ENCODE assay signal across 1 cellular context in the genomic region with DNA sequence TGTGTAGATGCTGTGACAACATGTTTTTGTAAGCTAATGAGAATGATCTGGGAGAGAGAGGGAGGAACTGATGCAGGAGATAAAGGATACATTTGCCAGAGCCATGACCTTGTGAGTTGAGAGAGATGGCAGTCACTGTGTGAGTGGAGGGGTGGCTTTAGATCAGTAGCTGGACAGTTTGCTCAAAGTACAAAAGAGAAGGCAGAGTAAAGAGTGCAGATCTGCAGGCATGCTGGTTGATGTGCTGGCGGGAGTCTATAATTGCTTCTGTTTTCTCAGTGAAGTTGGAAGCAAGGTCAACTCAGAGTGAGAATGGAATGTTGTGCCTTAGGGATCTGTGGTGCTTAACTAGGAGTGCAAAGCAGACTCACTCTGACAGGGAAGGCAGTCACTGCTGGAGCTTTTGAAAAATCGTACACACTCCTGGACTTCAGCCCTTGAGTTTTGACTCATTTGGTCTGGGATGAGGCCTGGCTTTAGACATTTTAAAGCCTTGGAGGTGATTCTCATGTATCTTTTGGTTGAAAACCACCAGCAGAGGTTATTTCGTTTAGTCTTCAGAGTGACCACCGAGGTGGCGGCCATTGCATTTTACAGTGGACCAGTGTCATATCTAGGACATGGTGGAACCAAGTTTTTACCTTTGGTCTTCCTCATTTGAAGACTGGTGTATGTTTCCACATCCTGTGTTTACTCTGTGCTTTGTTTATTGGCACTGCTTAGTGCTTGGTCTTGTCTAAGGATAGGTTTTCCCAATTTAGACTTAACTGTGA.
TF ChIP-seq lines count a peak whose summit lies in the region.

No MANE protein-coding gene starts in this region.

TF ChIP-seq in HepG2, 621 proteins besides CTCF, POLR2A, EP300 and RAD21 (continued from another document):
- TF ChIP-seq POGK (CRISPR knock-in tag; conservative IDR thresholded peaks at IDR 0.05), result no peak
- TF ChIP-seq SRY (CRISPR knock-in tag; IDR thresholded peaks at IDR 0.05), result no peak
- TF ChIP-seq ZMYM3 (CRISPR knock-in tag; IDR thresholded peaks at IDR 0.05), result peak; percentile 67
- TF ChIP-seq ZNF792 (CRISPR knock-in tag; IDR thresholded peaks at IDR 0.05), result peak; percentile 72
- 0 out of 2 replicates have a peak, but pooled peaks have one; percentile 42 for TF ChIP-seq ZNF556 (CRISPR knock-in tag; IDR thresholded peaks at IDR 0.05; ENCODE audit: borderline replicate concordance)
- TF ChIP-seq PAX8 (CRISPR knock-in tag; IDR thresholded peaks at IDR 0.05; ENCODE audit: borderline replicate concordance), result no peak
- no peak for TF ChIP-seq WIZ (CRISPR knock-in tag; IDR thresholded peaks at IDR 0.05)
- no peak for TF ChIP-seq ZNF235 (CRISPR knock-in tag; IDR thresholded peaks at IDR 0.05; ENCODE audit: borderline replicate concordance)
- TF ChIP-seq ZNF333 (CRISPR knock-in tag; IDR thresholded peaks at IDR 0.05; ENCODE audit: borderline replicate concordance), result no peak
- TF ChIP-seq ZFP90 (CRISPR knock-in tag; IDR thresholded peaks at IDR 0.05; ENCODE audit: borderline replicate concordance), result peak; percentile 47
- TF ChIP-seq HNF4A (CRISPR knock-in tag; IDR thresholded peaks at IDR 0.05), result peak; percentile 86
- no peak for TF ChIP-seq NR1H2 (CRISPR knock-in tag; IDR thresholded peaks at IDR 0.05; ENCODE audit: borderline replicate concordance, low read depth)
- TF ChIP-seq HDAC2 (CRISPR knock-in tag; IDR thresholded peaks at IDR 0.05), result peak; percentile 67
- TF ChIP-seq POGZ (CRISPR knock-in tag; IDR thresholded peaks at IDR 0.05), result peak; percentile 73; the same call in 1 of the 2 replicates
- TF ChIP-seq ZNF253 (CRISPR knock-in tag; IDR thresholded peaks at IDR 0.05; ENCODE audit: borderline replicate concordance), result no peak
- no peak; the same call in 1 of the 2 replicates for TF ChIP-seq NR2C2 (CRISPR knock-in tag; IDR thresholded peaks at IDR 0.05; ENCODE audit: borderline replicate concordance)
- no peak for TF ChIP-seq ZFP36L2 (CRISPR knock-in tag; IDR thresholded peaks at IDR 0.05)
- no peak for TF ChIP-seq MED13 (CRISPR knock-in tag; IDR thresholded peaks at IDR 0.05)
- TF ChIP-seq, protein P1, sequence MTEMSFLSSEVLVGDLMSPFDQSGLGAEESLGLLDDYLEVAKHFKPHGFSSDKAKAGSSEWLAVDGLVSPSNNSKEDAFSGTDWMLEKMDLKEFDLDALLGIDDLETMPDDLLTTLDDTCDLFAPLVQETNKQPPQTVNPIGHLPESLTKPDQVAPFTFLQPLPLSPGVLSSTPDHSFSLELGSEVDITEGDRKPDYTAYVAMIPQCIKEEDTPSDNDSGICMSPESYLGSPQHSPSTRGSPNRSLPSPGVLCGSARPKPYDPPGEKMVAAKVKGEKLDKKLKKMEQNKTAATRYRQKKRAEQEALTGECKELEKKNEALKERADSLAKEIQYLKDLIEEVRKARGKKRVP (CRISPR knock-in tag; IDR thresholded peaks at IDR 0.05), result no peak
- no peak for TF ChIP-seq POLR2AphosphoS2 (IDR thresholded peaks at IDR 0.05; ENCODE audit: low read depth, low read length)
- TF ChIP-seq ZSCAN29 (CRISPR knock-in tag; conservative IDR thresholded peaks at IDR 0.05), result peak; percentile 62; the same call in 1 of the 2 replicates
- TF ChIP-seq TMF1 (CRISPR knock-in tag; IDR thresholded peaks at IDR 0.05; ENCODE audit: low read depth), result no peak
- TF ChIP-seq ZNF431 (CRISPR knock-in tag; IDR thresholded peaks at IDR 0.05; ENCODE audit: borderline replicate concordance, low read depth), result peak; percentile 20; the same call in 1 of the 2 replicates
- TF ChIP-seq SNAPC2 (CRISPR knock-in tag; IDR thresholded peaks at IDR 0.05), result no peak
- no peak for TF ChIP-seq ATAD3A (CRISPR knock-in tag; IDR thresholded peaks at IDR 0.05)
- TF ChIP-seq HNF4G (IDR thresholded peaks at IDR 0.05; ENCODE audit: borderline replicate concordance, low read depth, low read length), result peak; percentile 70
- TF ChIP-seq HNF4G (CRISPR knock-in tag; IDR thresholded peaks at IDR 0.05; ENCODE audit: borderline replicate concordance, low read depth), result 0 out of 2 replicates have a peak, but pooled peaks have one; percentile 28
- peak; percentile 71; the same call in 1 of the 2 replicates for TF ChIP-seq ERF (CRISPR knock-in tag; IDR thresholded peaks at IDR 0.05)
- TF ChIP-seq SMAD1 (CRISPR knock-in tag; IDR thresholded peaks at IDR 0.05; ENCODE audit: borderline replicate concordance, low read depth), result no peak
- TF ChIP-seq THYN1 (CRISPR knock-in tag; IDR thresholded peaks at IDR 0.05; ENCODE audit: borderline replicate concordance, low read depth), result no peak
- peak; percentile 67; the same call in 1 of the 2 replicates for TF ChIP-seq ZNF605 (CRISPR knock-in tag; IDR thresholded peaks at IDR 0.05)
- peak; percentile 73; the same call in 1 of the 2 replicates for TF ChIP-seq MIER3 (CRISPR knock-in tag; IDR thresholded peaks at IDR 0.05; ENCODE audit: borderline replicate concordance)
- TF ChIP-seq YEATS4 (CRISPR knock-in tag; IDR thresholded peaks at IDR 0.05; ENCODE audit: borderline replicate concordance), result no peak
- TF ChIP-seq ZNF225 (CRISPR knock-in tag; IDR thresholded peaks at IDR 0.05), result no peak
- TF ChIP-seq MTF2 (CRISPR knock-in tag; IDR thresholded peaks at IDR 0.05; ENCODE audit: borderline replicate concordance), result no peak
- 0 out of 2 replicates have a peak, but pooled peaks have one; percentile 62 for TF ChIP-seq TP53 (CRISPR knock-in tag; conservative IDR thresholded peaks at IDR 0.05)
- TF ChIP-seq ZNF891 (CRISPR knock-in tag; IDR thresholded peaks at IDR 0.05), result no peak
- TF ChIP-seq ZNF160 (CRISPR knock-in tag; IDR thresholded peaks at IDR 0.05), result no peak; the same call in 1 of the 2 replicates
- TF ChIP-seq AKNA (CRISPR knock-in tag; IDR thresholded peaks at IDR 0.05; ENCODE audit: borderline replicate concordance), result 0 out of 2 replicates have a peak, but pooled peaks have one; percentile 53
- TF ChIP-seq, protein P2, sequence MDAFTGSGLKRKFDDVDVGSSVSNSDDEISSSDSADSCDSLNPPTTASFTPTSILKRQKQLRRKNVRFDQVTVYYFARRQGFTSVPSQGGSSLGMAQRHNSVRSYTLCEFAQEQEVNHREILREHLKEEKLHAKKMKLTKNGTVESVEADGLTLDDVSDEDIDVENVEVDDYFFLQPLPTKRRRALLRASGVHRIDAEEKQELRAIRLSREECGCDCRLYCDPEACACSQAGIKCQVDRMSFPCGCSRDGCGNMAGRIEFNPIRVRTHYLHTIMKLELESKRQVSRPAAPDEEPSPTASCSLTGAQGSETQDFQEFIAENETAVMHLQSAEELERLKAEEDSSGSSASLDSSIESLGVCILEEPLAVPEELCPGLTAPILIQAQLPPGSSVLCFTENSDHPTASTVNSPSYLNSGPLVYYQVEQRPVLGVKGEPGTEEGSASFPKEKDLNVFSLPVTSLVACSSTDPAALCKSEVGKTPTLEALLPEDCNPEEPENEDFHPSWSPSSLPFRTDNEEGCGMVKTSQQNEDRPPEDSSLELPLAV (CRISPR knock-in tag; conservative IDR thresholded peaks at IDR 0.05; ENCODE audit: low read depth), result no peak
- TF ChIP-seq ZNF768 (CRISPR knock-in tag; IDR thresholded peaks at IDR 0.05), result no peak
- peak; percentile 64; the same call in 1 of the 2 replicates for TF ChIP-seq ZNF3 (CRISPR knock-in tag; IDR thresholded peaks at IDR 0.05)
- TF ChIP-seq ZNF629 (CRISPR knock-in tag; conservative IDR thresholded peaks at IDR 0.05), result no peak
- no peak for TF ChIP-seq ZNF317 (CRISPR knock-in tag; IDR thresholded peaks at IDR 0.05)
- TF ChIP-seq, protein P3, sequence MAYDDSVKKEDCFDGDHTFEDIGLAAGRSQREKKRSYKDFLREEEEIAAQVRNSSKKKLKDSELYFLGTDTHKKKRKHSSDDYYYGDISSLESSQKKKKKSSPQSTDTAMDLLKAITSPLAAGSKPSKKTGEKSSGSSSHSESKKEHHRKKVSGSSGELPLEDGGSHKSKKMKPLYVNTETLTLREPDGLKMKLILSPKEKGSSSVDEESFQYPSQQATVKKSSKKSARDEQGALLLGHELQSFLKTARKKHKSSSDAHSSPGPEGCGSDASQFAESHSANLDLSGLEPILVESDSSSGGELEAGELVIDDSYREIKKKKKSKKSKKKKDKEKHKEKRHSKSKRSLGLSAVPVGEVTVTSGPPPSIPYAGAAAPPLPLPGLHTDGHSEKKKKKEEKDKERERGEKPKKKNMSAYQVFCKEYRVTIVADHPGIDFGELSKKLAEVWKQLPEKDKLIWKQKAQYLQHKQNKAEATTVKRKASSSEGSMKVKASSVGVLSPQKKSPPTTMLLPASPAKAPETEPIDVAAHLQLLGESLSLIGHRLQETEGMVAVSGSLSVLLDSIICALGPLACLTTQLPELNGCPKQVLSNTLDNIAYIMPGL (CRISPR knock-in tag; IDR thresholded peaks at IDR 0.05; ENCODE audit: borderline replicate concordance in 1 of 2, low read depth in 1 of 2), result peak in 1 of 2 experiments; percentile 22; a peak in 1 of 4 replicates
- no peak for TF ChIP-seq PHF20 (CRISPR knock-in tag; IDR thresholded peaks at IDR 0.05)
TF ChIP-seq in HepG2: peak in this region for 179.
